Comparison of ENCODE assay signal across 8 cellular contexts in genomic region chr10:6667679-6668270, GRCh38.
DNase-seq lines count a peak whose midpoint lies in the region; ATAC-seq and TF ChIP-seq lines count a peak whose summit lies in the region.

No MANE protein-coding gene starts in this region.

- peak; percentile 1 for DNase-seq in NCI-H2196 treated with DMSO at 0.1 percent for 48 hours (lab: John Stamatoyannopoulos, UW; ENCODE audit: unreplicated experiment)
- DNase-seq in NCI-H2196 (lab: John Stamatoyannopoulos, UW; ENCODE audit: unreplicated experiment): no peak
- peak; percentile 10 for DNase-seq in MG63
- peak; percentile 64 to 69 for DNase-seq in activated CD4-positive, alpha-beta T cell treated with anti-CD3 and anti-CD28 coated beads, Interleukin-2, amount 50 U/mL, for 48 hours
- peak; percentile 69 for DNase-seq in hepatocyte (ENCODE audit: low spot score)
- peak; percentile 56 to 64 for DNase-seq in stimulated activated CD4-positive, alpha-beta T cell treated with anti-CD3 and anti-CD28 coated beads, Interleukin-2, amount 100 ng/mL, for 24 hours

- no peak overlapping the region for H3K4me3 ChIP-seq in MG63
- H3K4me3 ChIP-seq in hepatocyte: no peak overlapping the region

- ATAC-seq in GM19351 (IDR thresholded peaks at IDR 0.05; ENCODE audit: unreplicated experiment) (no peak), HG02981 (IDR thresholded peaks at IDR 0.05; ENCODE audit: unreplicated experiment) (no peak)

- H3K36me3 ChIP-seq in MG63 (no peaks in the 10 kb centered on the region), hepatocyte (replicated peaks; ENCODE audit: insufficient read depth, low read depth) (no peaks in the 10 kb centered on the region)

- H2AFZ ChIP-seq in hepatocyte: no peak overlapping the region

- H3K27me3 ChIP-seq in MG63 (peaks cover 4% of the 10 kb centered on the region; the same call in 1 of the 2 replicates), hepatocyte (peaks cover 5% of the 10 kb centered on the region)

- peak; percentile 81 for TF ChIP-seq CTCF in hepatocyte (IDR thresholded peaks at IDR 0.05; ENCODE audit: poor library complexity)

- H3K4me2 ChIP-seq in hepatocyte: no peak overlapping the region

- H3K9me2 ChIP-seq in hepatocyte (replicated peaks; ENCODE audit: insufficient read depth): no peaks in the 10 kb centered on the region

- no peaks in the 10 kb centered on the region for H3K79me2 ChIP-seq in hepatocyte

- no peaks in the 10 kb centered on the region for H4K20me1 ChIP-seq in hepatocyte (ENCODE audit: insufficient read depth, poor library complexity, severe bottlenecking)

- no peaks in the 10 kb centered on the region for H3K9me3 ChIP-seq in MG63
- H3K9me3 ChIP-seq in hepatocyte (ENCODE audit: low read depth): no peaks in the 10 kb centered on the region

- no peak overlapping the region for H3K27ac ChIP-seq in hepatocyte

- WGBS in hepatocyte (ENCODE audit: low lambda C conversion rate, missing lambda C conversion rate): 34% methylated on average over 10 of the region's 10 CpGs

- no peaks in the 10 kb centered on the region for H3K4me1 ChIP-seq in hepatocyte (ENCODE audit: insufficient read depth)
